Comparison of ENCODE assay signal across 8 cellular contexts in the genomic region with DNA sequence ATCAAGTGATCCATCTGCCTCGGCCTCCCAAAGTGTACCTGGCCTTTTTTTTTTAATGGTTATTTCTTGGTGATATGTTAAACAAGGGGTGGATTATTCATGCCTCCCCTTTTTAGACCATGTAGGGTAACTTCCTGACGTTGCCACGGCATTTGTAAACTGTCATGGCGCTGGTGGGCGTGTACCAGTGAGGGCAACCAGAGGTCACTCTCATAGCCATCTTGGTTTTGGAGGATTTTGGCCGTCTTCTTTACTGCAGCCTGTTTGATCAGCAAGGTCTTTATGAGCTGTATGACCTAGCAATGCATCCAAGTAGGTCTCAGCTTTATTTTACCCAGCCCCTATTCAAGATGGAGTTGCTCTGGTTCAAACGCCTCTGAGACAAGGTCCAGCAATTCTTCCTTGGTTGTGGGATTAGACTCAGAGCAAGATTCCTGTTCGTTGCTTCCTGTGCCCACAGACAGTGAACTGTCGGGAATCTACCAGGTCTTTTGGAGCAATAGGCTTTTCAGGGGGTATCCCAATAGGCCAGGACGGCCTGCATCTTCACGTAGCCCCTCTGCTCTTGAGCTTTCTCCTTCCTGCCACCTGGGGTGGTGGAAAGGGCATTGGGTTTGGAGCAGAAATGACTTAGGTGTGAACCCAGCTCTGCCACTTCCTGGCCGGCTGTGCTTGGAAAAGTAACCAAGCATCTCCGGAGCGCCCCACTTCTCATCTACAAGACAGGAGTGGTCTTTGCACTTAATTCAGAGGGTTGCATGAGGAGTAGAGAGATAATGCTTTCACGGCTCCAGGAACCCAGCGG. TPM values are rescaled to one million over a fixed set of nuclear protein-coding genes. Genes with fewer than 3 reads are reported as not detected.
A peak's percentile ranks its signal among the peaks of the same experiment; 100 is the strongest.
DNase-seq lines count a peak whose midpoint lies in the region; TF ChIP-seq lines count a peak whose summit lies in the region.

No MANE protein-coding gene starts in this region.

- no peaks in the 10 kb centered on the region for H4K20me1 ChIP-seq in Karpas-422 (ENCODE audit: insufficient read depth, low read depth, low read length)

- peak overlapping the region; percentile 74; the same call in 1 of the 2 replicates for H2AFZ ChIP-seq in Karpas-422 (ENCODE audit: low read length)

- H3K27me3 ChIP-seq in BE2C (no peaks in the 10 kb centered on the region), Karpas-422 (ENCODE audit: low read length) (no peaks in the 10 kb centered on the region)

- peaks cover 54% of the 10 kb centered on the region for H3K4me1 Mint-ChIP-seq in nephron progenitor cell

- peaks cover 26% of the 10 kb centered on the region for H3K36me3 Mint-ChIP-seq in nephron progenitor cell (ENCODE audit: low read depth)

- peak overlapping the region; percentile 98 for H3K9ac ChIP-seq in Karpas-422 (ENCODE audit: low read length)

- peaks cover 4% of the 10 kb centered on the region for H3K9me3 Mint-ChIP-seq in nephron progenitor cell

- H3K4me3 Mint-ChIP-seq in nephron progenitor cell: peak overlapping the region; percentile 94

- peak overlapping the region; percentile 78 for H3K27ac Mint-ChIP-seq in nephron progenitor cell

- H3K9me3 ChIP-seq in BE2C (no peaks in the 10 kb centered on the region), Karpas-422 (ENCODE audit: low read length) (no peaks in the 10 kb centered on the region)

- H3K36me3 ChIP-seq in BE2C (peaks cover 20% of the 10 kb centered on the region), Karpas-422 (ENCODE audit: insufficient read depth, low read length) (peaks cover 14% of the 10 kb centered on the region)

- DNase-seq in BE2C (no peak), Karpas-422 (no peak), coronary artery (ENCODE audit: low spot score) (no peak), nephron progenitor cell (no peak), middle frontal gyrus (ENCODE audit: extremely low spot score, low spot score) (no peak), SW 1271 (lab: John Stamatoyannopoulos, UW) (no peak), NCI-H2107 (lab: John Stamatoyannopoulos, UW) (no peak)
- DNase-seq in NK-92 treated with Interleukin-12 subunit alpha and Interleukin-12 subunit beta, amount 100 ng/mL, for 24 hours (lab: John Stamatoyannopoulos, UW): no peak

- peak overlapping the region; percentile 86 for H3K4me3 ChIP-seq in BE2C (ENCODE audit: low read depth, low read length)
- H3K4me3 ChIP-seq in Karpas-422 (ENCODE audit: low read length): peak overlapping the region; percentile 88
- peak overlapping the region; percentile 78 for H3K4me3 ChIP-seq in coronary artery

- H3K4me1 ChIP-seq in BE2C: peaks cover 10% of the 10 kb centered on the region
- H3K4me1 ChIP-seq in Karpas-422 (ENCODE audit: low read length): peaks cover 20% of the 10 kb centered on the region

- H3K79me2 ChIP-seq in Karpas-422 (ENCODE audit: low read length): peaks cover 31% of the 10 kb centered on the region

- H3K27me3 Mint-ChIP-seq in nephron progenitor cell (ENCODE audit: low read depth, poor library complexity): peaks cover 15% of the 10 kb centered on the region

- peak overlapping the region; percentile 83 for H3K4me2 ChIP-seq in Karpas-422 (ENCODE audit: low read depth, low read length, poor library complexity, severe bottlenecking)

- H3K27ac ChIP-seq in Karpas-422 (ENCODE audit: low read length) (no peak overlapping the region), coronary artery (peak overlapping the region; percentile 77 to 89)

- no peaks in the 10 kb centered on the region for H3K9me2 ChIP-seq in Karpas-422 (replicated peaks; ENCODE audit: insufficient read depth, low read length)

- TF ChIP-seq CTCF in BE2C (IDR thresholded peaks at IDR 0.05; ENCODE audit: low read depth, low read length) (no peak), coronary artery (IDR thresholded peaks at IDR 0.05) (no peak), nephron progenitor cell (IDR thresholded peaks at IDR 0.05) (no peak)

RNA-seq across cellular contexts. Expression of a gene that starts 52.9 kb away (rescaled TPM):
- polyA plus RNA-seq in BE2C (2012; ENCODE audit: insufficient read depth, insufficient read length, low read depth): 36.1 TPM
- total RNA-seq in Karpas-422 (2014; rRNA removed; shearing (Covaris generic); ENCODE audit: low replicate concordance): 22.6 and 32.0 TPM in 2 replicates
